ENCODE assay signal across 1 cellular context in genomic region chr12:1830981-1831930, GRCh38.
TF ChIP-seq lines count a peak whose summit lies in the region.

No MANE protein-coding gene starts in this region.

TF ChIP-seq in HepG2, 621 proteins besides CTCF, POLR2A, EP300 and RAD21 (continued from another document and continues in another):
- TF ChIP-seq ZNF17 (CRISPR knock-in tag; IDR thresholded peaks at IDR 0.05) = 0 out of 2 replicates have a peak, but pooled peaks have one; percentile 81
- peak; percentile 71 for TF ChIP-seq ZNF687 (CRISPR knock-in tag; IDR thresholded peaks at IDR 0.05)
- TF ChIP-seq ZNF333 (CRISPR knock-in tag; IDR thresholded peaks at IDR 0.05; ENCODE audit: borderline replicate concordance) = peak; percentile 55; the same call in 1 of the 2 replicates
- TF ChIP-seq ZNF570 (CRISPR knock-in tag; IDR thresholded peaks at IDR 0.05; ENCODE audit: borderline replicate concordance) = no peak
- TF ChIP-seq ZNF619 (CRISPR knock-in tag; IDR thresholded peaks at IDR 0.05) = no peak
- no peak; the same call in 1 of the 2 replicates for TF ChIP-seq E2F2 (CRISPR knock-in tag; IDR thresholded peaks at IDR 0.05; ENCODE audit: borderline replicate concordance)
- no peak for TF ChIP-seq CHD4 (IDR thresholded peaks at IDR 0.05; ENCODE audit: borderline replicate concordance, low read length)
- TF ChIP-seq LRRFIP1 (CRISPR knock-in tag; conservative IDR thresholded peaks at IDR 0.05) = 0 out of 2 replicates have a peak, but pooled peaks have one; percentile 47
- peak; percentile 81 for TF ChIP-seq MXD4 (CRISPR knock-in tag; IDR thresholded peaks at IDR 0.05)
- 0 out of 2 replicates have a peak, but pooled peaks have one; percentile 52 for TF ChIP-seq ZNF552 (CRISPR knock-in tag; IDR thresholded peaks at IDR 0.05; ENCODE audit: borderline replicate concordance)
- no peak; the same call in 1 of the 2 replicates for TF ChIP-seq ZNF367 (CRISPR knock-in tag; IDR thresholded peaks at IDR 0.05; ENCODE audit: borderline replicate concordance)
- TF ChIP-seq ZNF577 (CRISPR knock-in tag; IDR thresholded peaks at IDR 0.05; ENCODE audit: borderline replicate concordance, low read depth) = no peak
- peak; percentile 72; the same call in 1 of the 2 replicates for TF ChIP-seq ZNF772 (CRISPR knock-in tag; IDR thresholded peaks at IDR 0.05)
- TF ChIP-seq NFYC (CRISPR knock-in tag; IDR thresholded peaks at IDR 0.05) = no peak
- no peak for TF ChIP-seq ZNF7 (CRISPR knock-in tag; IDR thresholded peaks at IDR 0.05)
- peak; percentile 98 for TF ChIP-seq WIZ (CRISPR knock-in tag; IDR thresholded peaks at IDR 0.05)
- no peak for TF ChIP-seq SOX6 (IDR thresholded peaks at IDR 0.05)
- TF ChIP-seq SOX6 (CRISPR knock-in tag; IDR thresholded peaks at IDR 0.05) = 0 out of 2 replicates have a peak, but pooled peaks have one; percentile 19
- peak; percentile 90 for TF ChIP-seq ZBED4 (CRISPR knock-in tag; IDR thresholded peaks at IDR 0.05; ENCODE audit: borderline replicate concordance)
- no peak for TF ChIP-seq CREBL2 (CRISPR knock-in tag; IDR thresholded peaks at IDR 0.05; ENCODE audit: borderline replicate concordance)
- no peak for TF ChIP-seq ZNF709 (CRISPR knock-in tag; IDR thresholded peaks at IDR 0.05)
- no peak for TF ChIP-seq ZNF33A (CRISPR knock-in tag; IDR thresholded peaks at IDR 0.05; ENCODE audit: borderline replicate concordance)
- TF ChIP-seq TIGD3 (CRISPR knock-in tag; IDR thresholded peaks at IDR 0.05; ENCODE audit: borderline replicate concordance) = peak; percentile 86; the same call in 1 of the 2 replicates
- no peak for TF ChIP-seq ATF4 (CRISPR knock-in tag; IDR thresholded peaks at IDR 0.05)
- TF ChIP-seq CCAR2 (optimal IDR thresholded peaks at IDR 0.05; ENCODE audit: low read depth, low read length) = no peak
- no peak for TF ChIP-seq FLYWCH1 (CRISPR knock-in tag; IDR thresholded peaks at IDR 0.05)
- no peak for TF ChIP-seq ZFP62 (CRISPR knock-in tag; IDR thresholded peaks at IDR 0.05)
- no peak for TF ChIP-seq ZNF20 (CRISPR knock-in tag; IDR thresholded peaks at IDR 0.05)
- TF ChIP-seq ZNF782 (CRISPR knock-in tag; IDR thresholded peaks at IDR 0.05; ENCODE audit: borderline replicate concordance) = peak; percentile 81; the same call in 1 of the 2 replicates
- no peak for TF ChIP-seq MTA3 (CRISPR knock-in tag; IDR thresholded peaks at IDR 0.05)
- peak; percentile 93; the same call in 1 of the 2 replicates for TF ChIP-seq KDM5B (CRISPR knock-in tag; IDR thresholded peaks at IDR 0.05; ENCODE audit: borderline replicate concordance)
- peak; percentile 66; the same call in 1 of the 2 replicates for TF ChIP-seq ATF7-NPFF (CRISPR knock-in tag; IDR thresholded peaks at IDR 0.05; ENCODE audit: low read depth)
- peak; percentile 97; the same call in 1 of the 2 replicates for TF ChIP-seq NFKB2 (CRISPR knock-in tag; IDR thresholded peaks at IDR 0.05; ENCODE audit: borderline replicate concordance)
- TF ChIP-seq ATF6 (CRISPR knock-in tag; conservative IDR thresholded peaks at IDR 0.05) = 0 out of 2 replicates have a peak, but pooled peaks have one; percentile 59
- no peak for TF ChIP-seq ZNF33B (CRISPR knock-in tag; IDR thresholded peaks at IDR 0.05)
- no peak for TF ChIP-seq SYNCRIP (IDR thresholded peaks at IDR 0.05; ENCODE audit: insufficient read depth, low read depth, low read length)
- no peak for TF ChIP-seq TCF7L2 (IDR thresholded peaks at IDR 0.05; ENCODE audit: low read depth, low read length)
- TF ChIP-seq ZSCAN29 (CRISPR knock-in tag; conservative IDR thresholded peaks at IDR 0.05) = no peak
- TF ChIP-seq ZNF382 (CRISPR knock-in tag; IDR thresholded peaks at IDR 0.05; ENCODE audit: borderline replicate concordance) = no peak
- TF ChIP-seq MTF1 (CRISPR knock-in tag; IDR thresholded peaks at IDR 0.05) = no peak
- no peak for TF ChIP-seq ZNF724P (CRISPR knock-in tag; IDR thresholded peaks at IDR 0.05; ENCODE audit: borderline replicate concordance)
- no peak for TF ChIP-seq ELF1 (CRISPR knock-in tag; IDR thresholded peaks at IDR 0.05)
- TF ChIP-seq ZBTB3 (CRISPR knock-in tag; IDR thresholded peaks at IDR 0.05; ENCODE audit: borderline replicate concordance, low read depth) = no peak
- peak; percentile 80; the same call in 1 of the 2 replicates for TF ChIP-seq IKZF5 (CRISPR knock-in tag; IDR thresholded peaks at IDR 0.05)
- TF ChIP-seq YEATS2 (CRISPR knock-in tag; IDR thresholded peaks at IDR 0.05; ENCODE audit: borderline replicate concordance) = peak; percentile 44; the same call in 1 of the 2 replicates
- TF ChIP-seq ZNF768 (CRISPR knock-in tag; IDR thresholded peaks at IDR 0.05) = peak; percentile 82; the same call in 1 of the 2 replicates
